ENCODE assay signal across 9 cellular contexts in genomic region chr6:33593414-33593727, GRCh38. TPM values are rescaled to one million over a fixed set of nuclear protein-coding genes. Genes with fewer than 3 reads are reported as not detected.
DNase-seq lines count a peak whose midpoint lies in the region; ATAC-seq and TF ChIP-seq lines count a peak whose summit lies in the region.
"Had no signal": no experiment of that assay in that cellular context is flagged by ENCODE, and none has a peak within 500 bp of the region (broad histone marks: within the 10 kb centered on the region; RNA-seq: fewer than 3 reads in every experiment).

No MANE protein-coding gene starts in this region.

- BruUV-seq in PC-3 (replicated peaks; lab: Mats Ljungman, UMichigan) = no TSS peak

- H3K27ac Mint-ChIP-seq in CD8-positive, alpha-beta memory T cell = peak overlapping the region; percentile 69 to 96 (median 84)
- H3K27ac Mint-ChIP-seq in endodermal cell (no peak overlapping the region), neural progenitor cell (no peak overlapping the region)

- H3K27me3 ChIP-seq in CD8-positive, alpha-beta memory T cell (ENCODE audit: insufficient read depth, low read length, poor library complexity, severe bottlenecking) = no peaks in the 10 kb centered on the region
- no peaks in the 10 kb centered on the region for H3K27me3 ChIP-seq in PC-3 (ENCODE audit: low read length)
- H3K27me3 ChIP-seq in endodermal cell (ENCODE audit: control insufficient read depth, insufficient read depth, low read length, poor library complexity, severe bottlenecking) = peaks cover 8% of the 10 kb centered on the region
- peaks cover 17% of the 10 kb centered on the region for H3K27me3 ChIP-seq in neural progenitor cell

- POLR2A ChIA-PET in CD8-positive, alpha-beta memory T cell (lab: Charles Lee) = interaction anchor here (1.4 to 1.6 kb wide), 2 partner anchors 28 to 139 kb away, joined by 3 to 7 read pairs; partner anchors contain the start of genes ITPR3 and ZBTB9
- POLR2A ChIA-PET in PC-3 (lab: Charles Lee; ENCODE audit: unreplicated experiment) = no interaction called here

- H2AFZ ChIP-seq in PC-3 (ENCODE audit: low read length) (peak overlapping the region; percentile 70), neural progenitor cell (replicated peaks) (peak overlapping the region; percentile 76)

- H3K79me2 ChIP-seq in PC-3 (ENCODE audit: low read length) = no peaks in the 10 kb centered on the region
- H3K79me2 ChIP-seq in neural progenitor cell (ENCODE audit: low read depth) = no peaks in the 10 kb centered on the region

- peak overlapping the region; percentile 2 for H3K27ac ChIP-seq in CD8-positive, alpha-beta memory T cell (ENCODE audit: low read depth, low read length)
- H3K27ac ChIP-seq in PC-3 (ENCODE audit: low read length) (no peak overlapping the region), endodermal cell (ENCODE audit: low read depth, low read length) (no peak overlapping the region), neural progenitor cell (no peak overlapping the region)

- WGBS in endodermal cell (ENCODE audit: insufficient coverage in 1 of 2, insufficient read length in 1 of 2), 2 experiments = 56 to 59% methylated on average over 3 to 4 of the region's 4 CpGs

- TF ChIP-seq CTCF in PC-3 (conservative IDR thresholded peaks at IDR 0.05; ENCODE audit: low read depth, low read length) (no peak), endodermal cell (conservative IDR thresholded peaks at IDR 0.05) (no peak), neural progenitor cell (IDR thresholded peaks at IDR 0.05) (no peak)

- ATAC-seq in PC-3 = no peak

- H3K9me3 Mint-ChIP-seq in CD8-positive, alpha-beta memory T cell = no peaks in the 10 kb centered on the region
- H3K9me3 Mint-ChIP-seq in endodermal cell = no peaks in the 10 kb centered on the region
- H3K9me3 Mint-ChIP-seq in neural progenitor cell = no peaks in the 10 kb centered on the region

- no peaks in the 10 kb centered on the region for H3F3A ChIP-seq in PC-3 (ENCODE audit: low read length, unreplicated experiment)
- peaks cover 5% of the 10 kb centered on the region for H3F3A ChIP-seq in neural progenitor cell (ENCODE audit: low read depth)

- H3K9me3 ChIP-seq in CD8-positive, alpha-beta memory T cell (ENCODE audit: low read length) = no peaks in the 10 kb centered on the region
- H3K9me3 ChIP-seq in PC-3 (ENCODE audit: low read length) = no peaks in the 10 kb centered on the region
- H3K9me3 ChIP-seq in endodermal cell (ENCODE audit: control insufficient read depth, low read length) = no peaks in the 10 kb centered on the region
- H3K9me3 ChIP-seq in neural progenitor cell (ENCODE audit: low read depth) = no peaks in the 10 kb centered on the region

- H3K9ac ChIP-seq in PC-3 (ENCODE audit: low read length) = no peak overlapping the region
- no peak overlapping the region for H3K9ac ChIP-seq in endodermal cell (ENCODE audit: extremely low read depth, low read length, poor library complexity, severe bottlenecking)
- no peak overlapping the region for H3K9ac ChIP-seq in neural progenitor cell

- intact Hi-C loops in PC-3 (cut with micrococcal nuclease) = no loop called here

- H3K36me3 ChIP-seq in CD8-positive, alpha-beta memory T cell (ENCODE audit: insufficient read depth, low read length) = no peaks in the 10 kb centered on the region
- H3K36me3 ChIP-seq in PC-3 (ENCODE audit: low read depth, low read length) (no peaks in the 10 kb centered on the region), endodermal cell (ENCODE audit: control insufficient read depth, insufficient read depth, low read length) (no peaks in the 10 kb centered on the region), neural progenitor cell (no peaks in the 10 kb centered on the region)

- H3K9me2 ChIP-seq in PC-3 (replicated peaks; ENCODE audit: low read length) = no peaks in the 10 kb centered on the region

- peak overlapping the region; percentile 27 for H3K4me3 ChIP-seq in CD8-positive, alpha-beta memory T cell (ENCODE audit: low read length)
- peak overlapping the region; percentile 24; the same call in 1 of the 2 replicates for H3K4me3 ChIP-seq in PC-3 (ENCODE audit: low read length)
- no peak overlapping the region for H3K4me3 ChIP-seq in endodermal cell (ENCODE audit: low read length)
- H3K4me3 ChIP-seq in neural progenitor cell = peak overlapping the region; percentile 32

- H3K4me2 ChIP-seq in PC-3 (ENCODE audit: low read length) (peak overlapping the region; percentile 63), neural progenitor cell (peak overlapping the region; percentile 67)

- H4K20me1 ChIP-seq in PC-3 (ENCODE audit: low read length) (no peaks in the 10 kb centered on the region), neural progenitor cell (ENCODE audit: low read depth) (no peaks in the 10 kb centered on the region)

- no peaks in the 10 kb centered on the region for H3K36me3 Mint-ChIP-seq in CD8-positive, alpha-beta memory T cell
- H3K36me3 Mint-ChIP-seq in endodermal cell (ENCODE audit: low read depth) (no peaks in the 10 kb centered on the region), neural progenitor cell (no peaks in the 10 kb centered on the region)

- H3K4me1 ChIP-seq in CD8-positive, alpha-beta memory T cell (ENCODE audit: insufficient read depth, low read length) = peaks cover 8% of the 10 kb centered on the region
- H3K4me1 ChIP-seq in PC-3 (ENCODE audit: insufficient read depth, low read length) (peaks cover 37% of the 10 kb centered on the region), endodermal cell (ENCODE audit: control insufficient read depth, insufficient read depth, low read length) (peaks cover 12% of the 10 kb centered on the region), neural progenitor cell (peaks cover 7% of the 10 kb centered on the region)

- H3K27me3 Mint-ChIP-seq in CD8-positive, alpha-beta memory T cell = no peaks in the 10 kb centered on the region
- peaks cover 17% of the 10 kb centered on the region for H3K27me3 Mint-ChIP-seq in endodermal cell (ENCODE audit: insufficient read depth)
- peaks cover 8% of the 10 kb centered on the region for H3K27me3 Mint-ChIP-seq in neural progenitor cell (ENCODE audit: insufficient read depth, low read depth)

- DNase-seq in CD8-positive, alpha-beta memory T cell = no peak
- DNase-seq in PC-3 = no peak
- DNase-seq in endodermal cell = no peak
- no peak for DNase-seq in neural progenitor cell (ENCODE audit: low spot score)
- DNase-seq in mucosa of gallbladder (ENCODE audit: low spot score) = no peak
- no peak for DNase-seq in iPS-NIHi7 (ENCODE audit: extremely low spot score)
- no peak for DNase-seq in DMS79 treated with DMSO at 0.1 percent for 48 hours (lab: John Stamatoyannopoulos, UW)
- DNase-seq in NCI-H1417 treated with DMSO at 0.1 percent for 48 hours (lab: John Stamatoyannopoulos, UW) = no peak
- DNase-seq: DMS79 had no signal

- CTCF ChIA-PET in CD8-positive, alpha-beta memory T cell (lab: Charles Lee) = interaction anchor here (1.0 to 1.3 kb wide), 2 partner anchors 8 to 152 kb away, joined by 3 to 4 read pairs; no protein-coding TSS in a partner anchor
- CTCF ChIA-PET in PC-3 (lab: Charles Lee) = no interaction called here

- H3K4me1 Mint-ChIP-seq in CD8-positive, alpha-beta memory T cell = peaks cover 18 to 30% (median 23%) of the 10 kb centered on the region in 3 donors
- H3K4me1 Mint-ChIP-seq in endodermal cell = peaks cover 23% of the 10 kb centered on the region
- H3K4me1 Mint-ChIP-seq in neural progenitor cell = peaks cover 19% of the 10 kb centered on the region

- H3K4me3 Mint-ChIP-seq in CD8-positive, alpha-beta memory T cell = peak overlapping the region; percentile 57 to 88 (median 80)
- H3K4me3 Mint-ChIP-seq in endodermal cell (peak overlapping the region; percentile 39), neural progenitor cell (peak overlapping the region; percentile 62)

RNA-seq across cellular contexts. Expression of gene BAK1, which starts 13.3 kb away (rescaled TPM):
- total RNA-seq in CD8-positive, alpha-beta memory T cell = 10 to 100 TPM; 48.5 to 50.1 TPM
- polyA plus RNA-seq in CD8-positive, alpha-beta memory T cell = 43.4 TPM
- total RNA-seq in PC-3 (2014; rRNA removed) (15.1 and 23.7 TPM in 2 replicates), endodermal cell (10 to 100 TPM; 39.9 to 41.2 TPM), neural progenitor cell (ENCODE audit: low replicate concordance) (13.9 and 40.0 TPM in 2 replicates), mucosa of gallbladder (28.2 TPM)
- 28.1 TPM for polyA plus RNA-seq in endodermal cell (2013, experiment 1 of 2)
- 27.8 TPM for polyA plus RNA-seq in endodermal cell (2013, experiment 2 of 2)

RNA-seq across cellular contexts. Expression of gene ITPR3, which starts 27.8 kb away (rescaled TPM):
- total RNA-seq in CD8-positive, alpha-beta memory T cell = 10 to 100 TPM; 42.0 to 43.3 TPM
- polyA plus RNA-seq in CD8-positive, alpha-beta memory T cell = 7.9 TPM
- total RNA-seq in PC-3 (2014; rRNA removed) (41.8 and 50.6 TPM in 2 replicates), endodermal cell (10 to 100 TPM; 29.6 to 33.3 TPM), neural progenitor cell (ENCODE audit: low replicate concordance) (1.5 and 3.4 TPM in 2 replicates), mucosa of gallbladder (104 TPM)
- 6.0 TPM for polyA plus RNA-seq in endodermal cell (2013, experiment 1 of 2)
- polyA plus RNA-seq in endodermal cell (2013, experiment 2 of 2) = 6.6 TPM

Comparison
In these comparisons a context has a peak if more than half of its experiments do, and no peak if none do; other contexts are left out.
1. H3K27ac Mint-ChIP-seq: peak in CD8-positive, alpha-beta memory T cell (8 of 8); none in endodermal cell (single experiment) and neural progenitor cell (single experiment).
2. Peak in every context shown above with its lines, with median percentiles within 50 percentile points of each other: H3K4me3 Mint-ChIP-seq.